ENCODE assay signal across 13 cellular contexts in genomic region chr16:11909653-11910551, GRCh38. TPM values are rescaled to one million over a fixed set of nuclear protein-coding genes. Genes with fewer than 3 reads are reported as not detected.
A peak's percentile ranks its signal among the peaks of the same experiment; 100 is the strongest.
DNase-seq lines count a peak whose midpoint lies in the region; ATAC-seq, FAIRE-seq and TF ChIP-seq lines count a peak whose summit lies in the region.
"Had no signal": no experiment of that assay in that cellular context is flagged by ENCODE, and none has a peak within 500 bp of the region (broad histone marks: within the 10 kb centered on the region; RNA-seq: fewer than 3 reads in every experiment).

No MANE protein-coding gene starts in this region.

- FAIRE-seq in GM12892 (lab: Jason Lieb, UNC) (peak; percentile 62), astrocyte (lab: Jason Lieb, UNC) (no peak)

- no peak for ATAC-seq in HG03196 (IDR thresholded peaks at IDR 0.05; ENCODE audit: unreplicated experiment)

- H3K27ac Mint-ChIP-seq in astrocyte (ENCODE audit: unreplicated experiment) (no peak overlapping the region), neural progenitor cell (no peak overlapping the region)

- H3K9me3 Mint-ChIP-seq in astrocyte (ENCODE audit: unreplicated experiment), result no peaks in the 10 kb centered on the region
- H3K9me3 Mint-ChIP-seq in neural progenitor cell, result no peaks in the 10 kb centered on the region
- H3K9me3 Mint-ChIP-seq: naive B cell had no signal

- H3K9ac ChIP-seq in astrocyte (ENCODE audit: low read length) (no peak overlapping the region), neural progenitor cell (no peak overlapping the region)
- H3K9ac ChIP-seq: KMS-11 had no signal

- H3K4me2 ChIP-seq in astrocyte (ENCODE audit: low read length), result peak overlapping the region; percentile 17
- H3K4me2 ChIP-seq in neural progenitor cell, result no peak overlapping the region
- H3K4me2 ChIP-seq: KMS-11 had no signal

- H3K27me3 ChIP-seq in astrocyte (ENCODE audit: insufficient read depth, low read length) (no peaks in the 10 kb centered on the region), neural progenitor cell (no peaks in the 10 kb centered on the region)
- H3K27me3 ChIP-seq: tibial nerve had no signal

- peak; percentile 87 for DNase-seq in AG10803 (ENCODE audit: low read depth)
- no peak for DNase-seq in GM12892 (ENCODE audit: insufficient read length)
- peak; percentile 78 for DNase-seq in astrocyte (ENCODE audit: low read depth)
- DNase-seq in neural progenitor cell (ENCODE audit: low spot score), result no peak
- no peak for DNase-seq in cerebellar cortex (ENCODE audit: low spot score)
- DNase-seq in stimulated activated CD4-positive, alpha-beta T cell treated with anti-CD3 and anti-CD28 coated beads, Interleukin-12 subunit alpha, Interleukin-12 subunit beta, amount 100 ng/mL, for 4 hours, result no peak
- DNase-seq in OCI-M1 (lab: John Stamatoyannopoulos, UW), result no peak
- DNase-seq: naive B cell, SW 1271 had no signal

- TF ChIP-seq POLR2A in GM12892 (IDR thresholded peaks at IDR 0.05; ENCODE audit: low read depth, low read length), result no peak

- H2AFZ ChIP-seq in astrocyte (ENCODE audit: low read depth, low read length), result no peak overlapping the region
- H2AFZ ChIP-seq in neural progenitor cell (replicated peaks), result no peak overlapping the region

- no peak overlapping the region for H3K4me3 ChIP-seq in AG10803 (ENCODE audit: low read length)
- H3K4me3 ChIP-seq in astrocyte (ENCODE audit: insufficient read depth, low read depth, low read length), result no peak overlapping the region
- H3K4me3 ChIP-seq in neural progenitor cell, result no peak overlapping the region
- H3K4me3 ChIP-seq: tibial nerve had no signal

- peaks cover 97% of the 10 kb centered on the region for H3K79me2 ChIP-seq in astrocyte (ENCODE audit: insufficient read depth, low read length)
- peaks cover 98% of the 10 kb centered on the region for H3K79me2 ChIP-seq in neural progenitor cell (ENCODE audit: low read depth)

- H3K4me3 Mint-ChIP-seq in astrocyte (ENCODE audit: unreplicated experiment) (peak overlapping the region; percentile 31), neural progenitor cell (no peak overlapping the region)

- H3K36me3 ChIP-seq in astrocyte (ENCODE audit: insufficient read depth, low read length), result no peaks in the 10 kb centered on the region
- H3K36me3 ChIP-seq in neural progenitor cell, result no peaks in the 10 kb centered on the region

- H3K27ac ChIP-seq in astrocyte (ENCODE audit: low read depth, low read length), result no peak overlapping the region
- H3K27ac ChIP-seq in neural progenitor cell, result peak overlapping the region; percentile 4
- H3K27ac ChIP-seq: KMS-11, tibial nerve had no signal

- H4K20me1 ChIP-seq in astrocyte (ENCODE audit: insufficient read depth, low read length) (peaks cover 92% of the 10 kb centered on the region), neural progenitor cell (ENCODE audit: low read depth) (peaks cover 80% of the 10 kb centered on the region)

- no peaks in the 10 kb centered on the region for H3F3A ChIP-seq in neural progenitor cell (ENCODE audit: low read depth)

- no peaks in the 10 kb centered on the region for H3K9me3 ChIP-seq in astrocyte (ENCODE audit: insufficient read depth, low read depth, low read length)
- H3K9me3 ChIP-seq in neural progenitor cell (ENCODE audit: low read depth), result no peaks in the 10 kb centered on the region
- H3K9me3 ChIP-seq: tibial nerve had no signal

- H3K4me1 ChIP-seq in astrocyte (ENCODE audit: insufficient read depth, low read length) (peaks cover 17% of the 10 kb centered on the region), neural progenitor cell (peaks cover 18% of the 10 kb centered on the region)

- TF ChIP-seq CTCF in AG10803 (conservative IDR thresholded peaks at IDR 0.05; ENCODE audit: low read length), result no peak
- no peak for TF ChIP-seq CTCF in astrocyte (IDR thresholded peaks at IDR 0.05; ENCODE audit: insufficient read depth, low read depth, low read length)
- TF ChIP-seq CTCF in neural progenitor cell (IDR thresholded peaks at IDR 0.05), result no peak

- peaks cover 30% of the 10 kb centered on the region for H3K4me1 Mint-ChIP-seq in astrocyte (ENCODE audit: low read depth, unreplicated experiment)
- peaks cover 34% of the 10 kb centered on the region for H3K4me1 Mint-ChIP-seq in neural progenitor cell

- no peaks in the 10 kb centered on the region for H3K36me3 Mint-ChIP-seq in astrocyte (ENCODE audit: low read depth, unreplicated experiment)
- H3K36me3 Mint-ChIP-seq in neural progenitor cell, result peaks cover 2% of the 10 kb centered on the region
- H3K36me3 Mint-ChIP-seq: naive B cell had no signal

- H3K27me3 Mint-ChIP-seq in astrocyte (ENCODE audit: low read depth, unreplicated experiment) (no peaks in the 10 kb centered on the region), neural progenitor cell (ENCODE audit: insufficient read depth, low read depth) (no peaks in the 10 kb centered on the region)
- H3K27me3 Mint-ChIP-seq: naive B cell had no signal

RNA-seq across cellular contexts. Expression of gene GSPT1, which starts 5.9 kb away (rescaled TPM):
- 87.4 TPM for polyA plus RNA-seq in GM12892 (2012; ENCODE audit: missing spikeins)
- total RNA-seq in astrocyte, result 165 and 173 TPM in 2 replicates
- total RNA-seq in neural progenitor cell (ENCODE audit: low replicate concordance), result 74.1 and 94.3 TPM in 2 replicates

RNA-seq across cellular contexts. Expression of gene NPIPB2, which starts 31.9 kb away (rescaled TPM):
- polyA plus RNA-seq in GM12892 (2012; ENCODE audit: missing spikeins), result 7.5 TPM
- total RNA-seq in astrocyte, result 7.8 and 10.3 TPM in 2 replicates
- total RNA-seq in neural progenitor cell (ENCODE audit: low replicate concordance), result 7.3 TPM in 2 replicates

RNA-seq across cellular contexts. Expression of gene TNFRSF17, which starts 55.1 kb away (rescaled TPM):
- polyA plus RNA-seq in GM12892 (2012; ENCODE audit: missing spikeins), result 107 TPM
- total RNA-seq in astrocyte (not detected in 2 replicates), neural progenitor cell (ENCODE audit: low replicate concordance) (not detected in 2 replicates)
- total RNA-seq: NCI-H460, tibial nerve had no signal

RNA-seq across cellular contexts. Expression of gene RSL1D1, which starts 58.6 kb away (rescaled TPM):
- 304 TPM for polyA plus RNA-seq in GM12892 (2012; ENCODE audit: missing spikeins)
- total RNA-seq in astrocyte (192 and 209 TPM in 2 replicates), neural progenitor cell (ENCODE audit: low replicate concordance) (183 and 384 TPM in 2 replicates)

Comparison
In these comparisons a context has a peak if more than half of its experiments do, and no peak if none do; other contexts are left out.
1. DNase-seq: peak in AG10803 (single experiment) and astrocyte (single experiment); none in GM12892 (single experiment), neural progenitor cell (single experiment), cerebellar cortex (single experiment), stimulated activated CD4-positive, alpha-beta T cell treated with anti-CD3 and anti-CD28 coated beads, Interleukin-12 subunit alpha, Interleukin-12 subunit beta, amount 100 ng/mL, for 4 hours (single experiment) and OCI-M1 (single experiment).